8 cellular contexts compared by ENCODE assay signal in the genomic region with DNA sequence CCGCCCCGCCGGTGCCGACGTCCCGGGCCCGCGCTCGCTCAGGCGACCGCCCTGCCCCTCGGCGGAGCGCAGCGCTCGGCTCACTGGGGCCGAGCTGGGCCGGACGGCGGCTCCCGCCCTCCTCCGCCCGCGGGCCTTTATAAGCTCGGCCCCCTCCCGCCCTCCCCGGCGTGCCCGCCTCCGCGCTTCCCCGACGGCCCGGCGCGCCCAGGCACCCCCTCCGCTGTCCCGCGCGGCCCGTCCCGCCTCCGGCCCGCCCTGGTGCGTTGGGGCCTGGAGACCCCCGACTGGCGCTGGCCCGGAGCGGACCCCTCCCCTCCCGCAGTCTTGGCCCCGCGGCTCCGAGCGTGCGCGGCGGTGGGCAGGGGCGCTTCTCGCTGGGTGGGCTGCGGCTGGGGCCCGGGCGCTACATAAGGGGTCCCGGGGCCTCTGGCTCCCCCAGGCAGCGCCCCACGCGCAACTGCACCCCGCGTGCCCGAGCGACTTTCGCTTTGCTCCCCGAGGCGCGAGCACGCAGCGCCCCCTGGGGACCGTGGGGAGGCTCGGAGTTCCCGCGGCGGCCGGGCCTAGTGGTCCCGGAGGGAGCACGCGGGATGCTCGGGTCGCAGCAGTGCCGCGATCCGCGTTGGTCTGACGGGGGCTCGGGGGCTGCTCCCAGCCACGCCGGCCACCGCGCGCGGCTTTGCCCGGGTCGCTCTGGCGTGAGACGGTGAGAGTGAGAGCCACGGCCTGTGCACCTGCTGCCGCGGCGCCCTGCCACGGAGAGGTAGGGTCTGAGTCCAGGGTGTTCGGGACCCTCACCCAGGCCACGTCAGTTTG. TPM values are rescaled to one million over a fixed set of nuclear protein-coding genes. Genes with fewer than 3 reads are reported as not detected.
A peak's percentile ranks its signal among the peaks of the same experiment; 100 is the strongest.
DNase-seq lines count a peak whose midpoint lies in the region; ATAC-seq and TF ChIP-seq lines count a peak whose summit lies in the region.

A gene with protein sequence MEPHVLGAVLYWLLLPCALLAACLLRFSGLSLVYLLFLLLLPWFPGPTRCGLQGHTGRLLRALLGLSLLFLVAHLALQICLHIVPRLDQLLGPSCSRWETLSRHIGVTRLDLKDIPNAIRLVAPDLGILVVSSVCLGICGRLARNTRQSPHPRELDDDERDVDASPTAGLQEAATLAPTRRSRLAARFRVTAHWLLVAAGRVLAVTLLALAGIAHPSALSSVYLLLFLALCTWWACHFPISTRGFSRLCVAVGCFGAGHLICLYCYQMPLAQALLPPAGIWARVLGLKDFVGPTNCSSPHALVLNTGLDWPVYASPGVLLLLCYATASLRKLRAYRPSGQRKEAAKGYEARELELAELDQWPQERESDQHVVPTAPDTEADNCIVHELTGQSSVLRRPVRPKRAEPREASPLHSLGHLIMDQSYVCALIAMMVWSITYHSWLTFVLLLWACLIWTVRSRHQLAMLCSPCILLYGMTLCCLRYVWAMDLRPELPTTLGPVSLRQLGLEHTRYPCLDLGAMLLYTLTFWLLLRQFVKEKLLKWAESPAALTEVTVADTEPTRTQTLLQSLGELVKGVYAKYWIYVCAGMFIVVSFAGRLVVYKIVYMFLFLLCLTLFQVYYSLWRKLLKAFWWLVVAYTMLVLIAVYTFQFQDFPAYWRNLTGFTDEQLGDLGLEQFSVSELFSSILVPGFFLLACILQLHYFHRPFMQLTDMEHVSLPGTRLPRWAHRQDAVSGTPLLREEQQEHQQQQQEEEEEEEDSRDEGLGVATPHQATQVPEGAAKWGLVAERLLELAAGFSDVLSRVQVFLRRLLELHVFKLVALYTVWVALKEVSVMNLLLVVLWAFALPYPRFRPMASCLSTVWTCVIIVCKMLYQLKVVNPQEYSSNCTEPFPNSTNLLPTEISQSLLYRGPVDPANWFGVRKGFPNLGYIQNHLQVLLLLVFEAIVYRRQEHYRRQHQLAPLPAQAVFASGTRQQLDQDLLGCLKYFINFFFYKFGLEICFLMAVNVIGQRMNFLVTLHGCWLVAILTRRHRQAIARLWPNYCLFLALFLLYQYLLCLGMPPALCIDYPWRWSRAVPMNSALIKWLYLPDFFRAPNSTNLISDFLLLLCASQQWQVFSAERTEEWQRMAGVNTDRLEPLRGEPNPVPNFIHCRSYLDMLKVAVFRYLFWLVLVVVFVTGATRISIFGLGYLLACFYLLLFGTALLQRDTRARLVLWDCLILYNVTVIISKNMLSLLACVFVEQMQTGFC (N-terminal part only) (minus strand): TSS at position 115 of the 819 bp plus-strand sequence. CDS start 256 bp downstream, outside the sequence.

- H3K4me3 ChIP-seq in esophagus (ENCODE audit: low read depth in 1 of 2, low read length in 2 of 2) (peak within 1 kb of the TSS; percentile 71 to 73), muscle layer of colon (ENCODE audit: low read depth in 1 of 2, low read length in 2 of 2) (peak within 1 kb of the TSS; percentile 56 to 87)

- peak within 1 kb of the TSS; percentile 96 for H3K9ac ChIP-seq in muscle layer of colon (ENCODE audit: low read length)

- no peak for ATAC-seq in GM18505 (IDR thresholded peaks at IDR 0.05; ENCODE audit: unreplicated experiment)
- peak; percentile 24 for ATAC-seq in stimulated activated naive CD8-positive, alpha-beta T cell treated with anti-CD3 and anti-CD28 coated beads, Interleukin-15, Interleukin-2, amounts not matched to agents 100 U/mL and 50 U/mL, for 24 hours

- H3K9me3 ChIP-seq in esophagus (ENCODE audit: control insufficient read depth in 2 of 2, insufficient read depth in 1 of 2, low read depth in 1 of 2, low read length in 1 of 2) (no peaks in the 10 kb centered on the region), muscle layer of colon (ENCODE audit: low read length) (no peaks in the 10 kb centered on the region)

- no peaks in the 10 kb centered on the region for H3K27me3 ChIP-seq in esophagus (ENCODE audit: control insufficient read depth in 1 of 2, insufficient read depth in 2 of 2, low read length in 2 of 2)
- no peaks in the 10 kb centered on the region for H3K27me3 ChIP-seq in muscle layer of colon (ENCODE audit: control insufficient read depth in 1 of 2, insufficient read depth in 2 of 2, low read length in 2 of 2)

- H3K36me3 ChIP-seq in esophagus (ENCODE audit: control insufficient read depth in 2 of 2, insufficient read depth in 2 of 2, low read length in 1 of 2) (no peaks in the 10 kb centered on the region), muscle layer of colon (ENCODE audit: insufficient read depth, low read length) (no peaks in the 10 kb centered on the region)

- H3K27ac ChIP-seq in esophagus (ENCODE audit: low read depth in 2 of 2, low read length in 1 of 2): peak within 1 kb of the TSS; percentile 86 to 94
- peak within 1 kb of the TSS; percentile 95 for H3K27ac ChIP-seq in muscle layer of colon (ENCODE audit: low read depth, low read length)

- peak; percentile 92 for TF ChIP-seq POLR2A in GM18505 (IDR thresholded peaks at IDR 0.05; ENCODE audit: borderline replicate concordance, extremely low read depth, insufficient read depth, insufficient read length)

- whole genome bisulfite sequencing in esophagus, 2 donors: 3% methylated on average over 83 to 110 of the region's 110 CpGs

- DNase-seq in 8988T: peak; percentile 91
- DNase-seq in NCI-H82 (lab: John Stamatoyannopoulos, UW): peak; percentile 72
- peak; percentile 91 for DNase-seq in activated T-cell treated with anti-CD3 and anti-CD28 coated beads, Interleukin-2, amount 50 U/mL, for 1 hour
- DNase-seq in stimulated activated naive CD8-positive, alpha-beta T cell treated with anti-CD3 and anti-CD28 coated beads, Interleukin-15, Interleukin-2, amounts not matched to agents 100 U/mL and 50 U/mL, for 24 hours: peak; percentile 85
- no peak for DNase-seq in NCI-H1105 (lab: John Stamatoyannopoulos, UW)

- peaks cover 0 to 22% of the 10 kb centered on the region in 2 donors for H3K4me1 ChIP-seq in esophagus (ENCODE audit: control insufficient read depth in 2 of 2, insufficient read depth in 2 of 2, low read length in 1 of 2)
- peaks cover 32% of the 10 kb centered on the region for H3K4me1 ChIP-seq in muscle layer of colon (ENCODE audit: insufficient read depth, low read length)

RNA-seq across cellular contexts. Expression of the gene that starts here (rescaled TPM):
- 100 to 1,000 TPM; 102 to 172 TPM for polyA plus RNA-seq in esophagus
